Comparison of ENCODE assay signal across 21 cellular contexts in genomic region chr5:60679816-60680215, GRCh38. TPM values are rescaled to one million over a fixed set of nuclear protein-coding genes. Genes with fewer than 3 reads are reported as not detected.
A peak's percentile ranks its signal among the peaks of the same experiment; 100 is the strongest.
DNase-seq lines count a peak whose midpoint lies in the region; ATAC-seq, FAIRE-seq and TF ChIP-seq lines count a peak whose summit lies in the region.
"Had no signal": no experiment of that assay in that cellular context is flagged by ENCODE, and none has a peak within 500 bp of the region (broad histone marks: within the 10 kb centered on the region; RNA-seq: fewer than 3 reads in every experiment).

No MANE protein-coding gene starts in this region.

- no TSS peak for BruUV-seq in MCF 10A (replicated peaks; lab: Mats Ljungman, UMichigan)
- BruUV-seq in mammary epithelial cell (replicated peaks; lab: Mats Ljungman, UMichigan): no TSS peak

- H3K9me3 Mint-ChIP-seq in MCF 10A (ENCODE audit: unreplicated experiment): no peaks in the 10 kb centered on the region
- no peaks in the 10 kb centered on the region for H3K9me3 Mint-ChIP-seq in effector memory CD8-positive, alpha-beta T cell
- H3K9me3 Mint-ChIP-seq: CD4-positive, alpha-beta memory T cell had no signal

- FAIRE-seq in D721Med (lab: Jason Lieb, UNC): no peak
- FAIRE-seq: GM12891, GM18507, H1 had no signal

- no peak overlapping the region for H3K4me2 ChIP-seq in mammary epithelial cell (ENCODE audit: insufficient read depth, low read depth, low read length)

- H4K20me1 ChIP-seq in mammary epithelial cell (ENCODE audit: insufficient read depth, low read length): no peaks in the 10 kb centered on the region

- H3K4me1 ChIP-seq in mammary epithelial cell (ENCODE audit: insufficient read depth, low read length) (no peaks in the 10 kb centered on the region), HEK293 (ENCODE audit: control insufficient read depth, insufficient read depth, low read length) (no peaks in the 10 kb centered on the region)

- no peak for DNase-seq in MCF 10A (ENCODE audit: unreplicated experiment)
- DNase-seq in mammary epithelial cell: no peak
- peak; percentile 28 for DNase-seq in fibroblast of villous mesenchyme (ENCODE audit: low read depth)
- DNase-seq in D721Med (ENCODE audit: insufficient read length, low spot score): no peak
- no peak for DNase-seq in hypothalamus (lab: John Stamatoyannopoulos, UW)
- no peak for DNase-seq in effector memory CD8-positive, alpha-beta T cell
- DNase-seq: ACHN; C1 segment of cervical spinal cord; CD4-positive, alpha-beta memory T cell; COR-L47; DMS 273 treated with DMSO at 0.1 percent for 48 hours; DMS79; EL; GF-D8; H7; HCEC 1CT had no signal

- no peaks in the 10 kb centered on the region for H3K27me3 ChIP-seq in mammary epithelial cell (ENCODE audit: insufficient read depth, low read length)

- dilution Hi-C loops in mammary epithelial cell (cut with HindIII; ENCODE audit: low sequenced_read_pairs): no loop called here

- no peak for TF ChIP-seq CTCF in MCF 10A (IDR thresholded peaks at IDR 0.05; ENCODE audit: unreplicated experiment)
- no peak for TF ChIP-seq CTCF in mammary epithelial cell (conservative IDR thresholded peaks at IDR 0.05 in 1 of 2, IDR thresholded peaks at IDR 0.05 in 1 of 2; ENCODE audit: extremely low read depth in 1 of 2, insufficient read depth in 1 of 2, low read depth in 1 of 2, low read length in 2 of 2)
- no peak for TF ChIP-seq CTCF in HEK293 (tag by site-specific recombination; IDR thresholded peaks at IDR 0.05)
- TF ChIP-seq CTCF in fibroblast of villous mesenchyme (IDR thresholded peaks at IDR 0.05; ENCODE audit: insufficient read depth, low read depth, low read length): no peak
- no peak for TF ChIP-seq CTCF in D721Med (IDR thresholded peaks at IDR 0.05; ENCODE audit: insufficient read depth, missing control alignments)

- CTCF ChIA-PET in MCF 10A (lab: Yijun Ruan, JAX) (interaction anchor here (0.6 to 3.5 kb wide), 9 partner anchors 9 to 978 kb away, joined by 3 to 24 read pairs (median 3); partner anchors contain the start of gene DEPDC1B), mammary epithelial cell (lab: Charles Lee; ENCODE audit: low non-redundant PET) (no interaction called here), HEK293 (lab: Yijun Ruan, JAX) (interaction anchor here (1.8 kb wide), 1 partner anchor 8 kb away, joined by 6 read pairs; no protein-coding TSS in a partner anchor)

- no peak overlapping the region for H3K4me3 Mint-ChIP-seq in MCF 10A (ENCODE audit: unreplicated experiment)
- H3K4me3 Mint-ChIP-seq in effector memory CD8-positive, alpha-beta T cell: no peak overlapping the region
- H3K4me3 Mint-ChIP-seq: CD4-positive, alpha-beta memory T cell had no signal

- 100% methylated on average over 2 of the region's 2 CpGs for WGBS in mammary epithelial cell (ENCODE audit: low coverage, missing lambda C conversion rate)

- H3K36me3 Mint-ChIP-seq in MCF 10A (ENCODE audit: insufficient read depth, unreplicated experiment): no peaks in the 10 kb centered on the region
- peaks cover 4% of the 10 kb centered on the region for H3K36me3 Mint-ChIP-seq in effector memory CD8-positive, alpha-beta T cell (ENCODE audit: insufficient read depth)
- H3K36me3 Mint-ChIP-seq: CD4-positive, alpha-beta memory T cell had no signal

- H3K27me3 Mint-ChIP-seq in MCF 10A (ENCODE audit: insufficient read depth, unreplicated experiment): no peaks in the 10 kb centered on the region
- no peaks in the 10 kb centered on the region for H3K27me3 Mint-ChIP-seq in effector memory CD8-positive, alpha-beta T cell

- ATAC-seq in effector memory CD8-positive, alpha-beta T cell (replicated peaks): no peak

- H3K9ac ChIP-seq in mammary epithelial cell (ENCODE audit: insufficient read depth, low read length): no peak overlapping the region

- in situ Hi-C loops in mammary epithelial cell (cut with MboI; ENCODE audit: low sequenced_read_pairs in 2 of 2): loop anchor here (25.0 kb wide), 3 partner anchors 157 to 1257 kb away; partner anchors contain the start of gene ELOVL7 (in 1 of the 2)

- H3K79me2 ChIP-seq in mammary epithelial cell (ENCODE audit: insufficient read depth, low read length): peaks cover 73% of the 10 kb centered on the region

- POLR2A ChIA-PET in MCF 10A (lab: Yijun Ruan, JAX) (interaction anchor here (0.7 to 2.5 kb wide), 3 partner anchors 20 to 266 kb away, joined by 3 to 8 read pairs (median 5); partner anchors contain the start of genes DEPDC1B, ERCC8 and NDUFAF2), HEK293 (lab: Yijun Ruan, JAX) (interaction anchor here (1.3 kb wide), 1 partner anchor 20 kb away, joined by 3 read pairs; the partner anchor contains the start of gene DEPDC1B)

- no peak overlapping the region for H3K4me3 ChIP-seq in mammary epithelial cell (replicated peaks in 1 of 3; ENCODE audit: insufficient read depth in 1 of 3, low read depth in 2 of 3, low read length in 3 of 3)
- H3K4me3 ChIP-seq in HEK293 (ENCODE audit: low read depth, low read length): no peak overlapping the region
- no peak overlapping the region for H3K4me3 ChIP-seq in fibroblast of villous mesenchyme (ENCODE audit: low read depth, low read length)

- intact Hi-C loops in MCF 10A (cut with micrococcal nuclease) (loop anchor here (5.0 to 10.0 kb wide), 5 partner anchors 162 to 977 kb away; partner anchors contain the start of genes ELOVL7, ERCC8 and NDUFAF2), mammary epithelial cell (cut with micrococcal nuclease) (loop anchor here (10.0 kb wide), 1 partner anchor 375 kb away; no protein-coding TSS in a partner anchor)

- H3K9me3 ChIP-seq in mammary epithelial cell (replicated peaks; ENCODE audit: insufficient read depth, low read length): no peaks in the 10 kb centered on the region
- H3K9me3 ChIP-seq in HEK293 (ENCODE audit: control insufficient read depth, insufficient read depth, low read depth, low read length): no peaks in the 10 kb centered on the region

- H3K4me1 Mint-ChIP-seq in MCF 10A (ENCODE audit: insufficient read depth, unreplicated experiment): peaks cover 6% of the 10 kb centered on the region
- H3K4me1 Mint-ChIP-seq in effector memory CD8-positive, alpha-beta T cell (ENCODE audit: low read depth in 2 of 2): peaks cover 0 to 3% of the 10 kb centered on the region in 2 donors

- H3K27ac ChIP-seq in mammary epithelial cell (ENCODE audit: insufficient read depth, low read depth, low read length) (no peak overlapping the region), HEK293 (ENCODE audit: extremely low read depth, low read depth, low read length) (no peak overlapping the region)
- H3K27ac ChIP-seq: 22Rv1 had no signal

- H3K36me3 ChIP-seq in mammary epithelial cell (ENCODE audit: insufficient read depth, low read length) (no peaks in the 10 kb centered on the region), HEK293 (ENCODE audit: control insufficient read depth in 2 of 2, insufficient read depth in 1 of 2, low read length in 2 of 2) (peaks cover 5 to 8% of the 10 kb centered on the region in 2 experiments; a peak in 2 of 3 replicates)

- no peak overlapping the region for H2AFZ ChIP-seq in mammary epithelial cell (ENCODE audit: low read depth, low read length)

- H3K27ac Mint-ChIP-seq in MCF 10A (ENCODE audit: low read depth, unreplicated experiment): peak overlapping the region; percentile 24
- H3K27ac Mint-ChIP-seq in effector memory CD8-positive, alpha-beta T cell: no peak overlapping the region
- H3K27ac Mint-ChIP-seq: CD4-positive, alpha-beta memory T cell had no signal

TF ChIP-seq in HEK293, 187 proteins besides CTCF, POLR2A, EP300 and RAD21 (continues in another document):
- TF ChIP-seq, protein P1, sequence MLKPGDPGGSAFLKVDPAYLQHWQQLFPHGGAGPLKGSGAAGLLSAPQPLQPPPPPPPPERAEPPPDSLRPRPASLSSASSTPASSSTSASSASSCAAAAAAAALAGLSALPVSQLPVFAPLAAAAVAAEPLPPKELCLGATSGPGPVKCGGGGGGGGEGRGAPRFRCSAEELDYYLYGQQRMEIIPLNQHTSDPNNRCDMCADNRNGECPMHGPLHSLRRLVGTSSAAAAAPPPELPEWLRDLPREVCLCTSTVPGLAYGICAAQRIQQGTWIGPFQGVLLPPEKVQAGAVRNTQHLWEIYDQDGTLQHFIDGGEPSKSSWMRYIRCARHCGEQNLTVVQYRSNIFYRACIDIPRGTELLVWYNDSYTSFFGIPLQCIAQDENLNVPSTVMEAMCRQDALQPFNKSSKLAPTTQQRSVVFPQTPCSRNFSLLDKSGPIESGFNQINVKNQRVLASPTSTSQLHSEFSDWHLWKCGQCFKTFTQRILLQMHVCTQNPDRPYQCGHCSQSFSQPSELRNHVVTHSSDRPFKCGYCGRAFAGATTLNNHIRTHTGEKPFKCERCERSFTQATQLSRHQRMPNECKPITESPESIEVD (tag by site-specific recombination; IDR thresholded peaks at IDR 0.05): peak; percentile 61
- TF ChIP-seq SP2 (tag by site-specific recombination; IDR thresholded peaks at IDR 0.05): no peak
- TF ChIP-seq, protein P2, sequence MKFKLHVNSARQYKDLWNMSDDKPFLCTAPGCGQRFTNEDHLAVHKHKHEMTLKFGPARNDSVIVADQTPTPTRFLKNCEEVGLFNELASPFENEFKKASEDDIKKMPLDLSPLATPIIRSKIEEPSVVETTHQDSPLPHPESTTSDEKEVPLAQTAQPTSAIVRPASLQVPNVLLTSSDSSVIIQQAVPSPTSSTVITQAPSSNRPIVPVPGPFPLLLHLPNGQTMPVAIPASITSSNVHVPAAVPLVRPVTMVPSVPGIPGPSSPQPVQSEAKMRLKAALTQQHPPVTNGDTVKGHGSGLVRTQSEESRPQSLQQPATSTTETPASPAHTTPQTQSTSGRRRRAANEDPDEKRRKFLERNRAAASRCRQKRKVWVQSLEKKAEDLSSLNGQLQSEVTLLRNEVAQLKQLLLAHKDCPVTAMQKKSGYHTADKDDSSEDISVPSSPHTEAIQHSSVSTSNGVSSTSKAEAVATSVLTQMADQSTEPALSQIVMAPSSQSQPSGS (tag by site-specific recombination; IDR thresholded peaks at IDR 0.05; ENCODE audit: low read depth): peak; percentile 54

RNA-seq across cellular contexts. Expression of gene DEPDC1B, which starts 20.1 kb away (rescaled TPM):
- 6.0 and 11.3 TPM in 2 replicates for total RNA-seq in MCF 10A (2022)
- total RNA-seq in mammary epithelial cell: 10 to 100 TPM; 12.3 to 17.9 TPM
- 19.6 TPM for polyA plus RNA-seq in mammary epithelial cell
- 22.6 TPM for polyA minus RNA-seq in mammary epithelial cell
- total RNA-seq in fibroblast of villous mesenchyme: 5.2 and 8.6 TPM in 2 replicates
